ENCODE assay signal across 1 cellular context in genomic region chr17:3635474-3636153, GRCh38.
TF ChIP-seq lines count a peak whose summit lies in the region.

No MANE protein-coding gene starts in this region.

TF ChIP-seq in HEK293, 187 proteins besides CTCF, POLR2A, EP300 and RAD21 (continued from another document and continues in another):
- TF ChIP-seq ZBTB44 (tag by site-specific recombination; IDR thresholded peaks at IDR 0.05) (no peak), ZNF2 (tag by site-specific recombination; IDR thresholded peaks at IDR 0.05) (no peak), ZNF792 (tag by site-specific recombination; IDR thresholded peaks at IDR 0.05) (no peak), ZBTB1 (tag by site-specific recombination; IDR thresholded peaks at IDR 0.05) (no peak), ZNF658 (tag by site-specific recombination; IDR thresholded peaks at IDR 0.05) (no peak), KLF17 (tag by site-specific recombination; IDR thresholded peaks at IDR 0.05) (peak; percentile 30; the same call in 1 of the 2 replicates), ZNF221 (tag by site-specific recombination; IDR thresholded peaks at IDR 0.05; ENCODE audit: borderline replicate concordance) (no peak), ZNF677 (tag by site-specific recombination; IDR thresholded peaks at IDR 0.05) (0 out of 2 replicates have a peak, but pooled peaks have one; percentile 19), TCF7L2 (IDR thresholded peaks at IDR 0.05; ENCODE audit: borderline replicate concordance, low read depth, low read length) (no peak), ZNF621 (tag by site-specific recombination; IDR thresholded peaks at IDR 0.05) (no peak), ZNF362 (tag by site-specific recombination; IDR thresholded peaks at IDR 0.05) (no peak), FEZF1 (tag by site-specific recombination; IDR thresholded peaks at IDR 0.05) (no peak), ZNF518A (tag by site-specific recombination; conservative IDR thresholded peaks at IDR 0.05; ENCODE audit: low read depth) (no peak), SP7 (tag by site-specific recombination; IDR thresholded peaks at IDR 0.05) (no peak), ZNF544 (tag by site-specific recombination; IDR thresholded peaks at IDR 0.05) (no peak), ZNF449 (tag by site-specific recombination; IDR thresholded peaks at IDR 0.05) (no peak), ZNF394 (tag by site-specific recombination; IDR thresholded peaks at IDR 0.05; ENCODE audit: borderline replicate concordance) (peak; percentile 50; the same call in 1 of the 2 replicates), ZFHX2 (tag by site-specific recombination; conservative IDR thresholded peaks at IDR 0.05) (0 out of 2 replicates have a peak, but pooled peaks have one; percentile 8), ZBTB17 (tag by site-specific recombination; IDR thresholded peaks at IDR 0.05) (no peak; the same call in 1 of the 2 replicates), ZNF146 (tag by site-specific recombination; IDR thresholded peaks at IDR 0.05) (no peak), ZNF510 (tag by site-specific recombination; IDR thresholded peaks at IDR 0.05; ENCODE audit: insufficient replicate concordance) (no peak), ZNF704 (tag by site-specific recombination; IDR thresholded peaks at IDR 0.05) (no peak), ZBTB7A (tag by site-specific recombination; IDR thresholded peaks at IDR 0.05; ENCODE audit: low read depth) (no peak), ZBTB48 (tag by site-specific recombination; IDR thresholded peaks at IDR 0.05) (peak; percentile 95), YY1 (tag by site-specific recombination; IDR thresholded peaks at IDR 0.05) (peak; percentile 40; the same call in 1 of the 2 replicates), WT1 (tag by site-specific recombination; IDR thresholded peaks at IDR 0.05) (no peak), HIC1 (tag by site-specific recombination; IDR thresholded peaks at IDR 0.05) (peak; percentile 56; the same call in 1 of the 2 replicates), ZNF214 (tag by site-specific recombination; IDR thresholded peaks at IDR 0.05; ENCODE audit: borderline replicate concordance) (no peak), ZNF664 (tag by site-specific recombination; IDR thresholded peaks at IDR 0.05) (no peak), ZNF585B (tag by site-specific recombination; IDR thresholded peaks at IDR 0.05) (no peak), ZNF248 (tag by site-specific recombination; IDR thresholded peaks at IDR 0.05) (no peak), ZBTB11 (tag by site-specific recombination; conservative IDR thresholded peaks at IDR 0.05; ENCODE audit: low read depth) (no peak), OSR2 (tag by site-specific recombination; IDR thresholded peaks at IDR 0.05) (no peak), MZF1 (tag by site-specific recombination; IDR thresholded peaks at IDR 0.05; ENCODE audit: borderline replicate concordance) (no peak), TRIM28 (IDR thresholded peaks at IDR 0.05; ENCODE audit: borderline replicate concordance, low read length) (no peak), ZNF560 (tag by site-specific recombination; IDR thresholded peaks at IDR 0.05; ENCODE audit: borderline replicate concordance) (no peak), ZFP37 (tag by site-specific recombination; IDR thresholded peaks at IDR 0.05) (no peak), ZNF600 (tag by site-specific recombination; IDR thresholded peaks at IDR 0.05) (peak; percentile 31; the same call in 1 of the 2 replicates), ZBTB20 (tag by site-specific recombination; IDR thresholded peaks at IDR 0.05) (no peak), ZNF596 (tag by site-specific recombination; IDR thresholded peaks at IDR 0.05) (no peak), HOXA7 (CRISPR knock-in tag; IDR thresholded peaks at IDR 0.05; ENCODE audit: borderline replicate concordance) (no peak), ZEB2 (tag by site-specific recombination; IDR thresholded peaks at IDR 0.05) (0 out of 2 replicates have a peak, but pooled peaks have one; percentile 14), ZFP69B (tag by site-specific recombination; IDR thresholded peaks at IDR 0.05) (no peak), ZNF785 (tag by site-specific recombination; IDR thresholded peaks at IDR 0.05) (no peak), GLI4 (tag by site-specific recombination; IDR thresholded peaks at IDR 0.05) (no peak), ZNF76 (tag by site-specific recombination; IDR thresholded peaks at IDR 0.05; ENCODE audit: borderline replicate concordance, low read depth) (peak; percentile 42; the same call in 1 of the 2 replicates)
